ENCODE assay signal across 13 cellular contexts in genomic region chr5:149416977-149417713, GRCh38. TPM values are rescaled to one million over a fixed set of nuclear protein-coding genes. Genes with fewer than 3 reads are reported as not detected.
DNase-seq lines count a peak whose midpoint lies in the region; ATAC-seq and TF ChIP-seq lines count a peak whose summit lies in the region.
"Had no signal": no experiment of that assay in that cellular context is flagged by ENCODE, and none has a peak within 500 bp of the region (broad histone marks: within the 10 kb centered on the region; RNA-seq: fewer than 3 reads in every experiment).

No MANE protein-coding gene starts in this region.

- peaks cover 8% of the 10 kb centered on the region for H3K27me3 Mint-ChIP-seq in neural progenitor cell (ENCODE audit: insufficient read depth, low read depth)

- H3K9ac ChIP-seq in neural progenitor cell: no peak overlapping the region

- H3K27me3 ChIP-seq in heart left ventricle: no peaks in the 10 kb centered on the region
- H3K27me3 ChIP-seq in esophagus muscularis mucosa: no peaks in the 10 kb centered on the region
- H3K27me3 ChIP-seq in neural progenitor cell: no peaks in the 10 kb centered on the region
- H3K27me3 ChIP-seq: adrenal gland had no signal

- peaks cover 5% of the 10 kb centered on the region for H3F3A ChIP-seq in neural progenitor cell (ENCODE audit: low read depth)

- ATAC-seq in heart left ventricle (peak in 2 of 4 donors; percentile 4 to 14), Right ventricle myocardium superior (ENCODE audit: poor library complexity) (no peak), HG03039 (IDR thresholded peaks at IDR 0.05; ENCODE audit: unreplicated experiment) (no peak), HG02642 (IDR thresholded peaks at IDR 0.05; ENCODE audit: poor library complexity, unreplicated experiment) (no peak), GM19328 (IDR thresholded peaks at IDR 0.05; ENCODE audit: unreplicated experiment) (no peak)
- ATAC-seq: activated CD8-positive, alpha-beta T cell treated with anti-CD3 and anti-CD28 coated beads, Interleukin-2, amount 10 ng/mL, durations not matched to agents 7 days and 5 days; stimulated activated naive B cell treated with anti-CD40 and anti-IgM and Interleukin-4, amounts not matched to agents 10 μg/mL and 1 μg/mL and 100 μg/mL, for 72 hours had no signal

- H3K4me3 Mint-ChIP-seq in neural progenitor cell: no peak overlapping the region
- H3K4me3 Mint-ChIP-seq: activated CD8-positive, alpha-beta T cell treated with anti-CD3 and anti-CD28 coated beads, Interleukin-2, amount 10 ng/mL, durations not matched to agents 7 days and 5 days; memory B cell; stimulated activated naive B cell treated with anti-CD40 and anti-IgM and Interleukin-4, amounts not matched to agents 10 μg/mL and 1 μg/mL and 100 μg/mL, for 72 hours had no signal

- H4K20me1 ChIP-seq in neural progenitor cell (ENCODE audit: low read depth): no peaks in the 10 kb centered on the region

- TF ChIP-seq CTCF in heart left ventricle (IDR thresholded peaks at IDR 0.05) (no peak), esophagus muscularis mucosa (IDR thresholded peaks at IDR 0.05) (peak in 1 of 3 experiments; percentile 5), neural progenitor cell (IDR thresholded peaks at IDR 0.05) (no peak)

- intact Hi-C loops in heart left ventricle (cut with DNase I): no loop called here
- intact Hi-C loops in Right ventricle myocardium superior (cut with DNase I): no loop called here
- intact Hi-C loops in esophagus muscularis mucosa (cut with DNase I): no loop called here

- no peaks in the 10 kb centered on the region for H3K79me2 ChIP-seq in neural progenitor cell (ENCODE audit: low read depth)

- H3K9me3 Mint-ChIP-seq in neural progenitor cell: no peaks in the 10 kb centered on the region
- H3K9me3 Mint-ChIP-seq: memory B cell; stimulated activated naive B cell treated with anti-CD40 and anti-IgM and Interleukin-4, amounts not matched to agents 10 μg/mL and 1 μg/mL and 100 μg/mL, for 72 hours had no signal

- peak overlapping the region; percentile 45 for H3K27ac Mint-ChIP-seq in neural progenitor cell
- H3K27ac Mint-ChIP-seq: activated CD8-positive, alpha-beta T cell treated with anti-CD3 and anti-CD28 coated beads, Interleukin-2, amount 10 ng/mL, durations not matched to agents 7 days and 5 days; memory B cell; stimulated activated naive B cell treated with anti-CD40 and anti-IgM and Interleukin-4, amounts not matched to agents 10 μg/mL and 1 μg/mL and 100 μg/mL, for 72 hours had no signal

- H3K4me2 ChIP-seq in neural progenitor cell: peak overlapping the region; percentile 7

- no peak for TF ChIP-seq EP300 in esophagus muscularis mucosa (IDR thresholded peaks at IDR 0.05)

- H3K4me3 ChIP-seq in heart left ventricle: peak overlapping the region in 4 of 12 donors; percentile 21 to 68 (median 48)
- H3K4me3 ChIP-seq in esophagus muscularis mucosa: peak overlapping the region; percentile 62 to 77 (median 68)
- H3K4me3 ChIP-seq in neural progenitor cell: no peak overlapping the region
- H3K4me3 ChIP-seq: adrenal gland had no signal

- no peak for TF ChIP-seq POLR2A in heart left ventricle (IDR thresholded peaks at IDR 0.05)
- no peak for TF ChIP-seq POLR2A in esophagus muscularis mucosa (IDR thresholded peaks at IDR 0.05; ENCODE audit: low read depth)

- no peaks in the 10 kb centered on the region for H3K36me3 Mint-ChIP-seq in neural progenitor cell
- H3K36me3 Mint-ChIP-seq: memory B cell; stimulated activated naive B cell treated with anti-CD40 and anti-IgM and Interleukin-4, amounts not matched to agents 10 μg/mL and 1 μg/mL and 100 μg/mL, for 72 hours had no signal

- H3K4me1 ChIP-seq in heart left ventricle: peaks cover 2 to 96% (median 71%) of the 10 kb centered on the region in 12 donors
- peaks cover 63 to 100% (median 96%) of the 10 kb centered on the region in 4 donors for H3K4me1 ChIP-seq in esophagus muscularis mucosa
- H3K4me1 ChIP-seq in neural progenitor cell: peaks cover 19% of the 10 kb centered on the region

- peak overlapping the region; percentile 54 to 97 (median 92) for H3K27ac ChIP-seq in heart left ventricle
- peak overlapping the region; percentile 94 to 98 (median 96) for H3K27ac ChIP-seq in esophagus muscularis mucosa (replicated peaks in 1 of 4)
- no peak overlapping the region for H3K27ac ChIP-seq in neural progenitor cell

- no peaks in the 10 kb centered on the region for H3K9me3 ChIP-seq in heart left ventricle
- H3K9me3 ChIP-seq in esophagus muscularis mucosa: no peaks in the 10 kb centered on the region
- H3K9me3 ChIP-seq in neural progenitor cell (ENCODE audit: low read depth): no peaks in the 10 kb centered on the region
- H3K9me3 ChIP-seq: adrenal gland had no signal

- H3K36me3 ChIP-seq in heart left ventricle (peaks cover 0 to 27% (median 5%) of the 10 kb centered on the region in 9 donors), esophagus muscularis mucosa (peaks cover 0 to 100% (median 74%) of the 10 kb centered on the region in 4 donors), neural progenitor cell (no peaks in the 10 kb centered on the region)
- H3K36me3 ChIP-seq: adrenal gland had no signal

- no peak for DNase-seq in heart left ventricle
- no peak for DNase-seq in Right ventricle myocardium superior
- DNase-seq in esophagus muscularis mucosa (ENCODE audit: extremely low spot score): no peak
- no peak for DNase-seq in neural progenitor cell (ENCODE audit: low spot score)
- DNase-seq in NOMO-1 treated with DMSO at 0.1 percent for 48 hours (lab: John Stamatoyannopoulos, UW; ENCODE audit: unreplicated experiment): no peak
- DNase-seq: activated CD8-positive, alpha-beta T cell treated with anti-CD3 and anti-CD28 coated beads, Interleukin-2, amount 10 ng/mL, durations not matched to agents 7 days and 5 days; adrenal gland; NCI-H510A; stimulated activated naive B cell treated with anti-CD40 and anti-IgM and Interleukin-4, amounts not matched to agents 10 μg/mL and 1 μg/mL and 100 μg/mL, for 72 hours had no signal

- WGBS in heart left ventricle, 4 donors: 23 to 33% (median 32%) methylated on average over 8 of the region's 8 CpGs
- 19% methylated on average over 8 of the region's 8 CpGs for WGBS in esophagus muscularis mucosa

- peaks cover 44% of the 10 kb centered on the region for H3K4me1 Mint-ChIP-seq in neural progenitor cell

- H2AFZ ChIP-seq in neural progenitor cell (replicated peaks): peak overlapping the region; percentile 65

RNA-seq across cellular contexts. Expression of gene IL17B, which starts 38.1 kb away (rescaled TPM):
- total RNA-seq in heart left ventricle (under 1 TPM in 2 of 9 donors, not detected in 7; 0.35 to 0.42 TPM), Right ventricle myocardium superior (not detected), esophagus muscularis mucosa (10 to 100 TPM in 2 of 4 donors, 1 to 10 TPM in 2; 2.5 to 20.3 (median 8.0) TPM), neural progenitor cell (ENCODE audit: low replicate concordance) (not detected in 2 replicates)
- under 1 TPM in 1 of 2 donors, not detected in 1; 0.33 TPM for polyA plus RNA-seq in heart left ventricle
- total RNA-seq: activated CD8-positive, alpha-beta T cell treated with anti-CD3 and anti-CD28 coated beads, Interleukin-2, amount 10 ng/mL, durations not matched to agents 7 days and 5 days had no signal

RNA-seq across cellular contexts. Expression of gene PCYOX1L, which starts 59.3 kb away (rescaled TPM):
- total RNA-seq in heart left ventricle (1 to 10 TPM; 2.3 to 6.8 (median 3.7) TPM), Right ventricle myocardium superior (2.0 TPM), esophagus muscularis mucosa (1 to 10 TPM; 4.0 to 5.8 (median 4.7) TPM), neural progenitor cell (ENCODE audit: low replicate concordance) (16.4 and 28.3 TPM in 2 replicates)
- 1 to 10 TPM; 2.3 to 6.5 TPM for polyA plus RNA-seq in heart left ventricle
